Comparison of ENCODE assay signal across 1 cellular context in genomic region chr17:68135141-68135887, GRCh38.
TF ChIP-seq lines count a peak whose summit lies in the region.

No MANE protein-coding gene starts in this region.

TF ChIP-seq in HepG2, 621 proteins besides CTCF, POLR2A, EP300 and RAD21:
- peak; percentile 54 for TF ChIP-seq AGO2 (optimal IDR thresholded peaks at IDR 0.05; ENCODE audit: low read depth, low read length)
- no peak for TF ChIP-seq PCBP1 (IDR thresholded peaks at IDR 0.05; ENCODE audit: borderline replicate concordance, low read depth, low read length)
TF ChIP-seq in HepG2: peak in this region for 1.
